In genomic region chr10:77060913-77061312, GRCh38 we compare ENCODE assay signal across 1 cellular context.
TF ChIP-seq lines count a peak whose summit lies in the region.

No MANE protein-coding gene starts in this region.

TF ChIP-seq in IMR-90, 13 proteins besides CTCF, POLR2A, EP300 and RAD21 (continued from another document):
- TF ChIP-seq ELK1 (IDR thresholded peaks at IDR 0.05; ENCODE audit: borderline replicate concordance, low read depth, low read length) (no peak), BHLHE40 (IDR thresholded peaks at IDR 0.05; ENCODE audit: low read depth, low read length) (no peak), RFX5 (IDR thresholded peaks at IDR 0.05; ENCODE audit: low read depth, low read length) (no peak), NFE2L2 (IDR thresholded peaks at IDR 0.05; ENCODE audit: low read depth, low read length) (no peak), USF2 (IDR thresholded peaks at IDR 0.05; ENCODE audit: low read depth, low read length) (no peak)
